In genomic region chr2:205766765-205767359, GRCh38 we compare ENCODE assay signal across 8 cellular contexts.
DNase-seq lines count a peak whose midpoint lies in the region; ATAC-seq and TF ChIP-seq lines count a peak whose summit lies in the region.

No MANE protein-coding gene starts in this region.

- H3K27me3 ChIP-seq in esophagus squamous epithelium (no peaks in the 10 kb centered on the region), tibial artery (peaks cover 0 to 4% of the 10 kb centered on the region in 2 donors)

- WGBS in esophagus squamous epithelium, 2 donors = 12 to 14% methylated on average over 9 of the region's 9 CpGs

- no peak overlapping the region for H3K4me3 Mint-ChIP-seq in neural crest cell

- peaks cover 59% of the 10 kb centered on the region for H3K4me1 Mint-ChIP-seq in neural crest cell

- intact Hi-C loops in esophagus squamous epithelium (cut with DNase I) (loop anchor here (5.0 kb wide), 1 partner anchor 120 kb away; no protein-coding TSS in a partner anchor), tibial artery (cut with DNase I; ENCODE audit: low total_unique reads) (loop anchor here (10.0 kb wide), 1 partner anchor 158 kb away; no protein-coding TSS in a partner anchor)

- H3K4me3 ChIP-seq in esophagus squamous epithelium (no peak overlapping the region), tibial artery (no peak overlapping the region)

- H3K9me3 ChIP-seq in esophagus squamous epithelium (no peaks in the 10 kb centered on the region), tibial artery (no peaks in the 10 kb centered on the region)

- H3K27ac ChIP-seq in esophagus squamous epithelium (peak overlapping the region in 2 of 4 donors; percentile 43 to 72), tibial artery (no peak overlapping the region)

- H3K36me3 ChIP-seq in esophagus squamous epithelium (peaks cover 0 to 25% (median 0%) of the 10 kb centered on the region in 3 donors), tibial artery (peaks cover 0 to 9% (median 7%) of the 10 kb centered on the region in 3 donors)

- DNase-seq in ELF-1 (ENCODE audit: low read depth, low spot score) (peak; percentile 62), NCI-H69 (lab: John Stamatoyannopoulos, UW) (peak; percentile 65), esophagus squamous epithelium (lab: John Stamatoyannopoulos, UW) (no peak), neural crest cell (ENCODE audit: low read depth, low spot score) (peak; percentile 53), tibial artery (peak in 1 of 2 donors; percentile 58)
- DNase-seq in activated CD8-positive, alpha-beta memory T cell treated with anti-CD3 and anti-CD28 coated beads, Interleukin-2, amount 50 U/mL, for 4 hours = peak; percentile 47

- ATAC-seq in HG02642 (IDR thresholded peaks at IDR 0.05; ENCODE audit: poor library complexity, unreplicated experiment) (peak; percentile 46), GM18505 (IDR thresholded peaks at IDR 0.05; ENCODE audit: unreplicated experiment) (no peak)

- TF ChIP-seq POLR2A in esophagus squamous epithelium (IDR thresholded peaks at IDR 0.05) = no peak
- TF ChIP-seq POLR2A in GM18505 (IDR thresholded peaks at IDR 0.05; ENCODE audit: borderline replicate concordance, extremely low read depth, insufficient read depth, insufficient read length) = no peak

- no peak overlapping the region for H3K27ac Mint-ChIP-seq in neural crest cell (ENCODE audit: unreplicated experiment)

- H3K4me1 ChIP-seq in esophagus squamous epithelium = peaks cover 9 to 62% (median 34%) of the 10 kb centered on the region in 3 donors
- peaks cover 0 to 15% (median 8%) of the 10 kb centered on the region in 4 donors for H3K4me1 ChIP-seq in tibial artery

- H3K36me3 Mint-ChIP-seq in neural crest cell (ENCODE audit: low read depth) = peaks cover 8% of the 10 kb centered on the region

- no peaks in the 10 kb centered on the region for H3K27me3 Mint-ChIP-seq in neural crest cell (ENCODE audit: low read depth)

- no peaks in the 10 kb centered on the region for H3K9me3 Mint-ChIP-seq in neural crest cell

- peak; percentile 52 to 89 (median 84) for TF ChIP-seq CTCF in esophagus squamous epithelium (IDR thresholded peaks at IDR 0.05)
- peak; percentile 95 for TF ChIP-seq CTCF in neural crest cell (conservative IDR thresholded peaks at IDR 0.05)
- TF ChIP-seq CTCF in tibial artery (IDR thresholded peaks at IDR 0.05) = peak; percentile 79
